In genomic region chr5:83107692-83108410, GRCh38 we compare ENCODE assay signal across 28 cellular contexts. TPM values are rescaled to one million over a fixed set of nuclear protein-coding genes. Genes with fewer than 3 reads are reported as not detected.
"Had no signal": no experiment of that assay in that cellular context is flagged by ENCODE, and none has a peak within 500 bp of the region (broad histone marks: within the 10 kb centered on the region; RNA-seq: fewer than 3 reads in every experiment).

No MANE protein-coding gene starts in this region.

- H3K4me3 ChIP-seq: adrenal gland, ascending aorta, ovary, stomach, suprapubic skin, tibial artery, upper lobe of right lung had no signal

- H3K27ac ChIP-seq: adrenal gland, ascending aorta, ovary, stomach, suprapubic skin, tibial artery, upper lobe of right lung, VCaP had no signal

- ATAC-seq: left colon; naive thymus-derived CD4-positive, alpha-beta T cell; sciatic nerve; stimulated activated naive B cell treated with anti-CD40 and anti-IgM and Interleukin-4, amounts not matched to agents 10 μg/mL and 1 μg/mL and 100 μg/mL, for 72 hours; upper lobe of right lung had no signal

- H3K9me3 ChIP-seq: ascending aorta, ovary, suprapubic skin, tibial artery, upper lobe of right lung had no signal

- FAIRE-seq: endothelial cell of umbilical vein, kidney, TTC549 had no signal

- H3K36me3 ChIP-seq: adrenal gland, ascending aorta, ovary, suprapubic skin, upper lobe of right lung had no signal

- DNase-seq: activated CD4-positive, alpha-beta T cell treated with anti-CD3 and anti-CD28 coated beads for 4 hours; activated CD4-positive, alpha-beta T cell treated with anti-CD3 and anti-CD28 coated beads, Interleukin-2, amount 50 U/mL, for 4 hours; activated effector memory CD4-positive, alpha-beta T cell treated with anti-CD3 and anti-CD28 coated beads, Interleukin-2, amount 50 U/mL, for 16 hours; activated naive CD4-positive, alpha-beta T cell treated with anti-CD3 and anti-CD28 coated beads for 36 hours; activated naive CD8-positive, alpha-beta T cell treated with anti-CD3 and anti-CD28 coated beads for 36 hours; activated T-cell treated with anti-CD3 and anti-CD28 coated beads for 4 hours; adrenal gland; central memory CD4-positive, alpha-beta T cell; head of caudate nucleus; hippocampal formation; kidney; left colon; midbrain; naive thymus-derived CD4-positive, alpha-beta T cell; ovary; small intestine; stimulated activated CD4-positive, alpha-beta T cell treated with anti-CD3 and anti-CD28 coated beads, Interleukin-1b, Interleukin-23, amount 100 ng/mL, for 48 hours; stimulated activated naive B cell treated with anti-CD40 and anti-IgM and Interleukin-4, amounts not matched to agents 10 μg/mL and 1 μg/mL and 100 μg/mL, for 72 hours; stomach; T-helper 9 cell; tibial artery; upper lobe of right lung had no signal

- H3K4me1 ChIP-seq: adrenal gland, ascending aorta, stomach, suprapubic skin, tibial artery, upper lobe of right lung had no signal

- H3K27me3 ChIP-seq: adrenal gland, ascending aorta, ovary, stomach, suprapubic skin, tibial artery, upper lobe of right lung had no signal

RNA-seq across cellular contexts. Expression of gene XRCC4, which starts 30.5 kb away (rescaled TPM):
- total RNA-seq: ascending aorta had no signal
